Comparison of ENCODE assay signal across 8 cellular contexts in genomic region chr13:52848455-52849190, GRCh38. TPM values are rescaled to one million over a fixed set of nuclear protein-coding genes. Genes with fewer than 3 reads are reported as not detected.
A peak's percentile ranks its signal among the peaks of the same experiment; 100 is the strongest.
DNase-seq lines count a peak whose midpoint lies in the region; ATAC-seq and TF ChIP-seq lines count a peak whose summit lies in the region.

Gene PCDH8 (minus strand): TSS chr13:52848640. CDS start chr13:52848436, 204 bp downstream.

- no peak for TF ChIP-seq CTCF in activated B cell treated with CpG ODN at 0.5 μM for 24 hours (IDR thresholded peaks at IDR 0.05)

- peaks cover 66% of the 10 kb centered on the region for H3K27me3 Mint-ChIP-seq in CD4-positive, CD25-positive, alpha-beta regulatory T cell
- H3K27me3 Mint-ChIP-seq in activated B cell treated with CpG ODN at 0.5 μM for 24 hours: peaks cover 56% of the 10 kb centered on the region

- H3K4me2 ChIP-seq in Karpas-422 (ENCODE audit: low read depth, low read length, poor library complexity, severe bottlenecking): no peak within 1 kb of the TSS

- peaks cover 37% of the 10 kb centered on the region for H3K27me3 ChIP-seq in CD4-positive, CD25-positive, alpha-beta regulatory T cell (ENCODE audit: control insufficient read depth, insufficient read depth, low read length)
- no peaks in the 10 kb centered on the region for H3K27me3 ChIP-seq in Karpas-422 (ENCODE audit: low read length)

- peaks cover 0 to 10% (median 5%) of the 10 kb centered on the region in 7 donors for H3K9me3 Mint-ChIP-seq in CD4-positive, CD25-positive, alpha-beta regulatory T cell
- H3K9me3 Mint-ChIP-seq in activated B cell treated with CpG ODN at 0.5 μM for 24 hours: no peaks in the 10 kb centered on the region

- no peaks in the 10 kb centered on the region for H3K9me2 ChIP-seq in Karpas-422 (replicated peaks; ENCODE audit: insufficient read depth, low read length)

- H3K36me3 Mint-ChIP-seq in CD4-positive, CD25-positive, alpha-beta regulatory T cell: no peaks in the 10 kb centered on the region
- no peaks in the 10 kb centered on the region for H3K36me3 Mint-ChIP-seq in activated B cell treated with CpG ODN at 0.5 μM for 24 hours (ENCODE audit: low read depth)

- no peaks in the 10 kb centered on the region for H4K20me1 ChIP-seq in Karpas-422 (ENCODE audit: insufficient read depth, low read depth, low read length)

- H2AFZ ChIP-seq in Karpas-422 (ENCODE audit: low read length): no peak within 1 kb of the TSS

- intact Hi-C loops in activated B cell treated with CpG ODN at 0.5 μM for 24 hours (cut with micrococcal nuclease): no loop called here

- no peak for ATAC-seq in CD4-positive, CD25-positive, alpha-beta regulatory T cell (ENCODE audit: low read depth in 2 of 2)
- ATAC-seq in activated B cell treated with CpG ODN at 0.5 μM for 24 hours (ENCODE audit: low read depth): no peak
- no peak for ATAC-seq in GM18858 (IDR thresholded peaks at IDR 0.05; ENCODE audit: unreplicated experiment)
- ATAC-seq in GM18519 (IDR thresholded peaks at IDR 0.05; ENCODE audit: low FRiP score, unreplicated experiment): no peak

- H3K27ac Mint-ChIP-seq in CD4-positive, CD25-positive, alpha-beta regulatory T cell: no peak within 1 kb of the TSS
- no peak within 1 kb of the TSS for H3K27ac Mint-ChIP-seq in activated B cell treated with CpG ODN at 0.5 μM for 24 hours

- H3K4me1 Mint-ChIP-seq in CD4-positive, CD25-positive, alpha-beta regulatory T cell: peaks cover 0 to 39% (median 9%) of the 10 kb centered on the region in 4 donors
- H3K4me1 Mint-ChIP-seq in activated B cell treated with CpG ODN at 0.5 μM for 24 hours: peaks cover 37% of the 10 kb centered on the region

- no peak within 1 kb of the TSS for H3K27ac ChIP-seq in CD4-positive, CD25-positive, alpha-beta regulatory T cell (ENCODE audit: insufficient read depth, low read length, poor library complexity, severe bottlenecking)
- H3K27ac ChIP-seq in Karpas-422 (ENCODE audit: low read length): no peak within 1 kb of the TSS

- peak within 1 kb of the TSS; percentile 35 to 64 (median 48) for H3K4me3 Mint-ChIP-seq in CD4-positive, CD25-positive, alpha-beta regulatory T cell
- peak within 1 kb of the TSS; percentile 64 for H3K4me3 Mint-ChIP-seq in activated B cell treated with CpG ODN at 0.5 μM for 24 hours

- no peak for DNase-seq in CD4-positive, CD25-positive, alpha-beta regulatory T cell
- DNase-seq in NCI-H1105 treated with DMSO at 0.1 percent for 48 hours (lab: John Stamatoyannopoulos, UW) (peak; percentile 77), activated B cell treated with CpG ODN at 0.5 μM for 24 hours (no peak), inferior parietal cortex (ENCODE audit: extremely low spot score) (peak; percentile 54), Karpas-422 (no peak), SW 1271 (lab: John Stamatoyannopoulos, UW) (no peak)

- H3K9me3 ChIP-seq in CD4-positive, CD25-positive, alpha-beta regulatory T cell (ENCODE audit: control insufficient read depth in 2 of 2, low read length in 2 of 2): no peaks in the 10 kb centered on the region
- H3K9me3 ChIP-seq in Karpas-422 (ENCODE audit: low read length): no peaks in the 10 kb centered on the region

- CTCF ChIA-PET in activated B cell treated with CpG ODN at 0.5 μM for 24 hours (lab: Charles Lee): no interaction called here

- POLR2A ChIA-PET in activated B cell treated with CpG ODN at 0.5 μM for 24 hours (lab: Charles Lee): no interaction called here

- H3K36me3 ChIP-seq in CD4-positive, CD25-positive, alpha-beta regulatory T cell (ENCODE audit: control insufficient read depth, insufficient read depth, low read length): no peaks in the 10 kb centered on the region
- H3K36me3 ChIP-seq in Karpas-422 (ENCODE audit: insufficient read depth, low read length): no peaks in the 10 kb centered on the region

- peaks cover 22% of the 10 kb centered on the region for H3K4me1 ChIP-seq in CD4-positive, CD25-positive, alpha-beta regulatory T cell (ENCODE audit: control insufficient read depth, insufficient read depth, low read length, poor library complexity, severe bottlenecking)
- no peaks in the 10 kb centered on the region for H3K4me1 ChIP-seq in Karpas-422 (ENCODE audit: low read length)

- H3K79me2 ChIP-seq in Karpas-422 (ENCODE audit: low read length): no peaks in the 10 kb centered on the region

- no peak within 1 kb of the TSS for H3K4me3 ChIP-seq in CD4-positive, CD25-positive, alpha-beta regulatory T cell (ENCODE audit: low read depth, low read length)
- no peak within 1 kb of the TSS for H3K4me3 ChIP-seq in Karpas-422 (ENCODE audit: low read length)

- no peak within 1 kb of the TSS for H3K9ac ChIP-seq in Karpas-422 (ENCODE audit: low read length)

RNA-seq across cellular contexts. Expression of gene PCDH8, which starts in this region (rescaled TPM):
- total RNA-seq in CD4-positive, CD25-positive, alpha-beta regulatory T cell: not detected
- not detected for polyA plus RNA-seq in CD4-positive, CD25-positive, alpha-beta regulatory T cell
- not detected in 2 replicates for total RNA-seq in activated B cell treated with CpG ODN at 0.5 μM for 24 hours
- not detected in 2 replicates for total RNA-seq in Karpas-422 (2014; rRNA removed; shearing (Covaris generic); ENCODE audit: low replicate concordance)

Comparison
In these comparisons a context has a peak if more than half of its experiments do, and no peak if none do; other contexts are left out.
1. DNase-seq: peak in NCI-H1105 treated with DMSO at 0.1 percent for 48 hours (single experiment) and inferior parietal cortex (single experiment); none in CD4-positive, CD25-positive, alpha-beta regulatory T cell (0 of 3), activated B cell treated with CpG ODN at 0.5 μM for 24 hours (single experiment), Karpas-422 (single experiment) and SW 1271 (0 of 2).